Comparison of ENCODE assay signal across 8 cellular contexts in genomic region chr20:50929299-50930138, GRCh38. TPM values are rescaled to one million over a fixed set of nuclear protein-coding genes. Genes with fewer than 3 reads are reported as not detected.
DNase-seq lines count a peak whose midpoint lies in the region; ATAC-seq and TF ChIP-seq lines count a peak whose summit lies in the region.

No MANE protein-coding gene starts in this region.

- DNase-seq in NCI-H748 treated with DMSO at 0.1 percent for 48 hours (lab: John Stamatoyannopoulos, UW): peak; percentile 79
- peak; percentile 91 to 96 for DNase-seq in activated CD4-positive, alpha-beta T cell treated with anti-CD3 and anti-CD28 coated beads, Interleukin-2, amount 50 U/mL, for 48 hours
- DNase-seq in lung (ENCODE audit: low spot score): peak; percentile 92
- peak; percentile 83 to 91 (median 89) for DNase-seq in stimulated activated CD4-positive, alpha-beta T cell treated with anti-CD3 and anti-CD28 coated beads, TNF-alpha, amount 100 ng/mL, for 24 hours (ENCODE audit: low read depth in 3 of 3)

- H3K36me3 ChIP-seq in ectodermal cell (ENCODE audit: control insufficient read depth, insufficient read depth, low read length): peaks cover 12% of the 10 kb centered on the region
- peaks cover 2 to 6% of the 10 kb centered on the region in 2 donors for H3K36me3 ChIP-seq in lung (ENCODE audit: control insufficient read depth in 2 of 2, insufficient read depth in 2 of 2, low read length in 2 of 2)

- TF ChIP-seq CTCF in C4-2B (conservative IDR thresholded peaks at IDR 0.05): peak; percentile 97
- TF ChIP-seq CTCF in lung (IDR thresholded peaks at IDR 0.05; ENCODE audit: control extremely low read depth, extremely low read depth): peak; percentile 86

- H3K4me3 ChIP-seq in ectodermal cell (ENCODE audit: insufficient read depth, low read depth, low read length): peak overlapping the region; percentile 80
- H3K4me3 ChIP-seq in lung: peak overlapping the region; percentile 36

- no peaks in the 10 kb centered on the region for H3K27me3 ChIP-seq in ectodermal cell (ENCODE audit: control insufficient read depth, insufficient read depth, low read length, poor library complexity, severe bottlenecking)
- H3K27me3 ChIP-seq in lung (ENCODE audit: control insufficient read depth, insufficient read depth): no peaks in the 10 kb centered on the region

- H3K4me1 ChIP-seq in ectodermal cell (ENCODE audit: control insufficient read depth, insufficient read depth, low read length): peaks cover 18% of the 10 kb centered on the region
- peaks cover 8 to 12% of the 10 kb centered on the region in 2 donors for H3K4me1 ChIP-seq in lung (ENCODE audit: control insufficient read depth in 2 of 2, insufficient read depth in 2 of 2, low read length in 2 of 2)

- ATAC-seq in GM19395 (IDR thresholded peaks at IDR 0.05; ENCODE audit: unreplicated experiment) (peak; percentile 65), HG03571 (IDR thresholded peaks at IDR 0.05; ENCODE audit: unreplicated experiment) (peak; percentile 58), lung (ENCODE audit: insufficient read depth, low FRiP score) (peak; percentile 80)

- H3K9me3 ChIP-seq in ectodermal cell (ENCODE audit: control insufficient read depth, low read length) (no peaks in the 10 kb centered on the region), lung (ENCODE audit: control insufficient read depth in 2 of 2, insufficient read depth in 1 of 2, low read length in 1 of 2) (no peaks in the 10 kb centered on the region)

- 7% methylated on average over 13 of the region's 13 CpGs for WGBS in ectodermal cell, 2 experiments
- WGBS in lung, 2 donors: 11 to 12% methylated on average over 13 of the region's 13 CpGs

- H3K27ac ChIP-seq in C4-2B (peak overlapping the region; percentile 95), ectodermal cell (ENCODE audit: insufficient read depth, low read depth, low read length, poor library complexity, severe bottlenecking) (peak overlapping the region; percentile 30), lung (ENCODE audit: low read depth in 1 of 2, low read length in 1 of 2) (peak overlapping the region; percentile 1 to 52)

RNA-seq across cellular contexts. Expression of gene ADNP, which starts 1.7 kb away (rescaled TPM):
- polyA plus RNA-seq in ectodermal cell (2013, experiment 1 of 4): 140 TPM
- polyA plus RNA-seq in ectodermal cell (2013, experiment 2 of 4): 162 TPM
- polyA plus RNA-seq in ectodermal cell (2013, experiment 3 of 4): 107 TPM
- 119 TPM for polyA plus RNA-seq in ectodermal cell (2013, experiment 4 of 4)
- 10 to 100 TPM; 49.0 to 81.5 TPM for total RNA-seq in lung
- 10 to 100 TPM; 18.0 to 33.9 TPM for polyA plus RNA-seq in lung

RNA-seq across cellular contexts. Expression of gene DPM1, which starts 28.8 kb away (rescaled TPM):
- polyA plus RNA-seq in ectodermal cell (2013, experiment 1 of 4): 71.9 TPM
- 83.2 TPM for polyA plus RNA-seq in ectodermal cell (2013, experiment 2 of 4)
- 62.7 TPM for polyA plus RNA-seq in ectodermal cell (2013, experiment 3 of 4)
- polyA plus RNA-seq in ectodermal cell (2013, experiment 4 of 4): 67.2 TPM
- total RNA-seq in lung: 10 to 100 TPM; 32.2 to 34.5 TPM
- 10 to 100 TPM; 27.9 to 57.3 TPM for polyA plus RNA-seq in lung

RNA-seq across cellular contexts. Expression of gene MOCS3, which starts 29.1 kb away (rescaled TPM):
- 5.8 TPM for polyA plus RNA-seq in ectodermal cell (2013, experiment 1 of 4)
- 7.7 TPM for polyA plus RNA-seq in ectodermal cell (2013, experiment 2 of 4)
- polyA plus RNA-seq in ectodermal cell (2013, experiment 3 of 4): 5.1 TPM
- polyA plus RNA-seq in ectodermal cell (2013, experiment 4 of 4): 5.6 TPM
- 1 to 10 TPM; 3.3 to 5.9 TPM for total RNA-seq in lung
- 1 to 10 TPM; 1.8 to 3.4 TPM for polyA plus RNA-seq in lung

Comparison
In these comparisons a context has a peak if more than half of its experiments do, and no peak if none do; other contexts are left out.
1. Peak in every context shown above with its lines: DNase-seq, ATAC-seq, H3K4me3 ChIP-seq and H3K27ac ChIP-seq.
2. H3K27ac ChIP-seq: peak in every context shown above with its lines; median percentile 95 in C4-2B; 30 in ectodermal cell; 26 in lung.